In the genomic region with DNA sequence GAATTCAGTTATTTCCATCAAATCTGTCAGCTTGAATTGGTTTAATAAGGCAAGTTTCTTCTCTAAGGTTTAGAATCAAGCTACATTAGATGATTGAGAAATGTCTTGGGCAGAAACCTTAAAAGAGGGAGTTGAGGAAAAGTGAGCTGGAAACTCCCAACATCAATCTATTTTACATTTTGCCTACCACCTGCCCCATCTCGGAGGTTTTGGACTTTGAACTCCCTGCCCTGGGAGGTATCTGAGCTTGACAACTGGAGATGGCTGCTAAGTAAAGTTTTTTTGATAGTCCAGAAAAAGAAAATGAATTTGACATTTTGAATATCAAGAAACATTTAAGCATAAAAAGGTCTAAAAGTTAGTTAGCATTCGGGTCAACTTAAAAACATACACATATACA, we compare ENCODE assay signal across 31 cellular contexts.
"Had no signal": no experiment of that assay in that cellular context is flagged by ENCODE, and none has a peak within 500 bp of the region (broad histone marks: within the 10 kb centered on the region; RNA-seq: fewer than 3 reads in every experiment).

No MANE protein-coding gene starts in this region.

- H3K36me3 ChIP-seq: brain microvascular endothelial cell, cardiac muscle cell, MG63, Peyer's patch, SJSA1 had no signal

- DNase-seq: activated B cell treated with CpG ODN at 0.5 μM for 24 hours; activated CD4-positive, alpha-beta T cell treated with anti-CD3 and anti-CD28 coated beads for 1 hour; activated CD4-positive, alpha-beta T cell treated with anti-CD3 and anti-CD28 coated beads, Interleukin-2, amount 10 ng/mL, durations not matched to agents 24 days and 14 days; activated CD4-positive, alpha-beta T cell treated with anti-CD3 and anti-CD28 coated beads, Interleukin-2, amount 50 U/mL, for 48 hours; activated CD8-positive, alpha-beta memory T cell treated with anti-CD3 and anti-CD28 coated beads, Interleukin-2, amount 10 ng/mL, durations not matched to agents 7 days and 5 days; activated gamma-delta T cell; activated naive CD4-positive, alpha-beta T cell treated with anti-CD3 and anti-CD28 coated beads, Interleukin-2, amount 10 ng/mL, durations not matched to agents 7 days and 5 days; activated naive CD8-positive, alpha-beta T cell treated with anti-CD3 and anti-CD28 coated beads for 36 hours; activated T-cell treated with anti-CD3 and anti-CD28 coated beads, Interleukin-2, amount 50 U/mL, for 24 hours; brain microvascular endothelial cell; MG63; MV-4-11; NCI-H1092 treated with DMSO at 0.1 percent for 48 hours; NCI-H1417 treated with DMSO at 0.1 percent for 48 hours; NCI-H1694; NCI-H2029; NCI-H2107; NCI-H2171 treated with DMSO at 0.1 percent for 48 hours; NCI-H345; NCI-H510A; NCI-H69; Peyer's patch; SHP77; T-cell; T-helper 2 cell; T1000 had no signal

- H3K9ac ChIP-seq: KMS-11 had no signal

- FAIRE-seq: TTC549 had no signal

- H3K36me3 Mint-ChIP-seq: T-cell had no signal

- H3K27ac ChIP-seq: brain microvascular endothelial cell, cardiac muscle cell, KMS-11, Peyer's patch, SJSA1 had no signal

- H3K27me3 Mint-ChIP-seq: activated B cell treated with CpG ODN at 0.5 μM for 24 hours; activated CD4-positive, alpha-beta T cell treated with anti-CD3 and anti-CD28 coated beads, Interleukin-2, amount 10 ng/mL, durations not matched to agents 24 days and 14 days; activated naive CD4-positive, alpha-beta T cell treated with anti-CD3 and anti-CD28 coated beads, Interleukin-2, amount 10 ng/mL, durations not matched to agents 7 days and 5 days; activated naive CD8-positive, alpha-beta T cell treated with anti-CD3 and anti-CD28 coated beads for 36 hours; activated T-cell treated with anti-CD3 and anti-CD28 coated beads, Interleukin-2, amount 50 U/mL, for 24 hours; T-cell had no signal

- H3K9me3 ChIP-seq: MG63, Peyer's patch, SJSA1 had no signal

- H3K4me1 ChIP-seq: SJSA1 had no signal

- ATAC-seq: activated CD8-positive, alpha-beta memory T cell treated with anti-CD3 and anti-CD28 coated beads, Interleukin-2, amount 10 ng/mL, durations not matched to agents 7 days and 5 days; T-cell had no signal

- H3K4me2 ChIP-seq: KMS-11 had no signal

- H3K27ac Mint-ChIP-seq: activated B cell treated with CpG ODN at 0.5 μM for 24 hours; activated CD4-positive, alpha-beta T cell treated with anti-CD3 and anti-CD28 coated beads, Interleukin-2, amount 10 ng/mL, durations not matched to agents 24 days and 14 days; activated CD8-positive, alpha-beta memory T cell treated with anti-CD3 and anti-CD28 coated beads, Interleukin-2, amount 10 ng/mL, durations not matched to agents 7 days and 5 days; activated naive CD4-positive, alpha-beta T cell treated with anti-CD3 and anti-CD28 coated beads, Interleukin-2, amount 10 ng/mL, durations not matched to agents 7 days and 5 days; activated naive CD8-positive, alpha-beta T cell treated with anti-CD3 and anti-CD28 coated beads for 36 hours; activated T-cell treated with anti-CD3 and anti-CD28 coated beads, Interleukin-2, amount 50 U/mL, for 24 hours; activated T-helper 1 cell treated with anti-CD3 and anti-CD28 coated beads, Interleukin-12 subunit alpha, Interleukin-12 subunit beta, Interleukin-2, Interleukin-4 antibody, amounts not matched to agents 30 ng/mL and 10 ng/mL and 1 ng/mL, durations not matched to agents 14 hours and 24 hours and 36 hours; T-cell had no signal

- H3K27me3 ChIP-seq: brain microvascular endothelial cell, cardiac muscle cell, MG63, Peyer's patch, SJSA1 had no signal

- H3K9me3 Mint-ChIP-seq: activated B cell treated with CpG ODN at 0.5 μM for 24 hours had no signal

- H3K4me3 ChIP-seq: cardiac muscle cell, MG63, Peyer's patch, SJSA1 had no signal

- H3K4me3 Mint-ChIP-seq: activated B cell treated with CpG ODN at 0.5 μM for 24 hours; activated CD4-positive, alpha-beta T cell treated with anti-CD3 and anti-CD28 coated beads, Interleukin-2, amount 10 ng/mL, durations not matched to agents 24 days and 14 days; activated CD8-positive, alpha-beta memory T cell treated with anti-CD3 and anti-CD28 coated beads, Interleukin-2, amount 10 ng/mL, durations not matched to agents 7 days and 5 days; activated naive CD4-positive, alpha-beta T cell treated with anti-CD3 and anti-CD28 coated beads, Interleukin-2, amount 10 ng/mL, durations not matched to agents 7 days and 5 days; activated naive CD8-positive, alpha-beta T cell treated with anti-CD3 and anti-CD28 coated beads for 36 hours; activated T-cell treated with anti-CD3 and anti-CD28 coated beads, Interleukin-2, amount 50 U/mL, for 24 hours; activated T-helper 1 cell treated with anti-CD3 and anti-CD28 coated beads, Interleukin-12 subunit alpha, Interleukin-12 subunit beta, Interleukin-2, Interleukin-4 antibody, amounts not matched to agents 30 ng/mL and 10 ng/mL and 1 ng/mL, durations not matched to agents 14 hours and 24 hours and 36 hours; T-cell had no signal
